Comparison of ENCODE assay signal across 28 cellular contexts in the genomic region with DNA sequence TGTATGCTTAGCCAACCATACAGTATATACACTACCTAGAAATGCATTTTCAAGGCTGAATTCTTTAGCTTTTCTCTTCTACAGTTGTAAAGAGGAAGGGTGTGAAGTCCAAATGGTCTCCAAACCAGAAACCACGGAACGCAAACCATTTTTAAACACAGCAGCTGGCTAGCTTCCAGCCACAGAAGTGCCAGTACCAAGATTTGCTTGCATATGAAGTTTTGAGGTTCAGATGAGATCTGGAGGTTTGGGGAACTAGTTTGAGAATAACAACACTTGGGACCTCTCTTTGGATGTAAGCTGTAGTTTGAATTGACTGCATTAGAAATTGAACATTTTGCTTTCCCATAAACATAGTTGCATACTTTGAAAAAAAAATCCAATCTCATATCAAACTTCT.
"Had no signal": no experiment of that assay in that cellular context is flagged by ENCODE, and none has a peak within 500 bp of the region (broad histone marks: within the 10 kb centered on the region; RNA-seq: fewer than 3 reads in every experiment).

No MANE protein-coding gene starts in this region.

- H3K36me3 ChIP-seq: colonic mucosa, gastrocnemius medialis, pancreas, sigmoid colon, stomach, tibial artery, upper lobe of right lung had no signal

- H3K9me3 ChIP-seq: colonic mucosa, gastrocnemius medialis, pancreas, psoas muscle, sigmoid colon, tibial artery, upper lobe of right lung had no signal

- H3K27ac Mint-ChIP-seq: activated CD4-positive, alpha-beta memory T cell treated with anti-CD3 and anti-CD28 coated beads, Interleukin-2, amount 10 ng/mL, durations not matched to agents 7 days and 5 days; activated CD4-positive, alpha-beta T cell treated with anti-CD3 and anti-CD28 coated beads, Interleukin-2, amount 10 ng/mL, durations not matched to agents 7 days and 5 days; activated naive CD4-positive, alpha-beta T cell treated with anti-CD3 and anti-CD28 coated beads, Interleukin-2, amount 50 U/mL, for 72 hours; naive thymus-derived CD8-positive, alpha-beta T cell; stimulated activated naive B cell treated with anti-CD40 and anti-IgM and Interleukin-4, amounts not matched to agents 10 μg/mL and 1 μg/mL and 100 μg/mL, for 72 hours; T-helper 2 cell treated with Interferon-gamma antibody and Interleukin-4, amounts not matched to agents 5 μg/mL and 100 μg/mL, for 36 hours had no signal

- H3K4me3 Mint-ChIP-seq: activated CD4-positive, alpha-beta memory T cell treated with anti-CD3 and anti-CD28 coated beads, Interleukin-2, amount 10 ng/mL, durations not matched to agents 7 days and 5 days; activated CD4-positive, alpha-beta T cell treated with anti-CD3 and anti-CD28 coated beads, Interleukin-2, amount 10 ng/mL, durations not matched to agents 7 days and 5 days; central memory CD8-positive, alpha-beta T cell; naive thymus-derived CD8-positive, alpha-beta T cell; neural crest cell; stimulated activated naive B cell treated with anti-CD40 and anti-IgM and Interleukin-4, amounts not matched to agents 10 μg/mL and 1 μg/mL and 100 μg/mL, for 72 hours; T-helper 2 cell treated with Interferon-gamma antibody and Interleukin-4, amounts not matched to agents 5 μg/mL and 100 μg/mL, for 36 hours had no signal

- H3K27me3 Mint-ChIP-seq: activated CD4-positive, alpha-beta memory T cell treated with anti-CD3 and anti-CD28 coated beads, Interleukin-2, amount 10 ng/mL, durations not matched to agents 7 days and 5 days; activated CD4-positive, alpha-beta T cell treated with anti-CD3 and anti-CD28 coated beads, Interleukin-2, amount 10 ng/mL, durations not matched to agents 7 days and 5 days; central memory CD8-positive, alpha-beta T cell; naive thymus-derived CD8-positive, alpha-beta T cell; stimulated activated naive B cell treated with anti-CD40 and anti-IgM and Interleukin-4, amounts not matched to agents 10 μg/mL and 1 μg/mL and 100 μg/mL, for 72 hours had no signal

- H3K79me2 ChIP-seq: hepatocyte had no signal

- H3K4me1 ChIP-seq: colonic mucosa, gastrocnemius medialis, pancreas, psoas muscle, sigmoid colon, tibial artery, upper lobe of right lung had no signal

- H3K4me2 ChIP-seq: hepatocyte, smooth muscle cell had no signal

- DNase-seq: activated CD4-positive, alpha-beta memory T cell treated with anti-CD3 and anti-CD28 coated beads, Interleukin-2, amount 10 ng/mL, durations not matched to agents 7 days and 5 days; activated CD4-positive, alpha-beta T cell treated with anti-CD3 and anti-CD28 coated beads, Interleukin-2, amount 10 ng/mL, durations not matched to agents 7 days and 5 days; activated CD4-positive, CD25-positive, alpha-beta regulatory T cell treated with anti-CD3 and anti-CD28 coated beads, Interleukin-2, amount 50 U/mL, for 72 hours; activated naive CD4-positive, alpha-beta T cell; activated T-cell treated with anti-CD3 and anti-CD28 coated beads, Interleukin-2, amount 50 U/mL, for 48 hours; colonic mucosa; effector CD8-positive, alpha-beta T cell; gastrocnemius medialis; islet precursor cell; left cardiac atrium; left ventricle myocardium superior; naive thymus-derived CD8-positive, alpha-beta T cell; nucleus accumbens; pancreas; psoas muscle; sigmoid colon; stimulated activated CD4-positive, alpha-beta T cell treated with anti-CD3 and anti-CD28 coated beads, Interleukin-1b, Interleukin-23, amount 100 ng/mL, for 48 hours; stimulated activated naive B cell treated with anti-CD40 and anti-IgM and Interleukin-4, amounts not matched to agents 10 μg/mL and 1 μg/mL and 100 μg/mL, for 72 hours; stomach; T-helper 1 cell; tibial artery; upper lobe of right lung had no signal

- H3K9me3 Mint-ChIP-seq: activated CD4-positive, alpha-beta memory T cell treated with anti-CD3 and anti-CD28 coated beads, Interleukin-2, amount 10 ng/mL, durations not matched to agents 7 days and 5 days; activated CD4-positive, alpha-beta T cell treated with anti-CD3 and anti-CD28 coated beads, Interleukin-2, amount 10 ng/mL, durations not matched to agents 7 days and 5 days; T-helper 2 cell treated with Interferon-gamma antibody and Interleukin-4, amounts not matched to agents 5 μg/mL and 100 μg/mL, for 36 hours had no signal

- H3K27ac ChIP-seq: colonic mucosa, gastrocnemius medialis, hepatocyte, pancreas, psoas muscle, sigmoid colon, stomach, tibial artery, upper lobe of right lung had no signal

- ATAC-seq: activated naive CD4-positive, alpha-beta T cell treated with anti-CD3 and anti-CD28 coated beads, Interleukin-2, amount 50 U/mL, for 72 hours; gastrocnemius medialis; left cardiac atrium; left ventricle myocardium superior; naive thymus-derived CD8-positive, alpha-beta T cell; pancreas; psoas muscle; stimulated activated naive B cell treated with anti-CD40 and anti-IgM and Interleukin-4, amounts not matched to agents 10 μg/mL and 1 μg/mL and 100 μg/mL, for 72 hours; upper lobe of right lung had no signal

- H3K36me3 Mint-ChIP-seq: activated naive CD4-positive, alpha-beta T cell treated with anti-CD3 and anti-CD28 coated beads, Interleukin-2, amount 50 U/mL, for 72 hours; naive thymus-derived CD8-positive, alpha-beta T cell; stimulated activated naive B cell treated with anti-CD40 and anti-IgM and Interleukin-4, amounts not matched to agents 10 μg/mL and 1 μg/mL and 100 μg/mL, for 72 hours had no signal

- H3K4me3 ChIP-seq: colonic mucosa, gastrocnemius medialis, hepatocyte, pancreas, psoas muscle, sigmoid colon, smooth muscle cell, stomach, tibial artery, upper lobe of right lung had no signal

- H2AFZ ChIP-seq: hepatocyte had no signal

- H3K4me1 Mint-ChIP-seq: activated CD4-positive, alpha-beta memory T cell treated with anti-CD3 and anti-CD28 coated beads, Interleukin-2, amount 10 ng/mL, durations not matched to agents 7 days and 5 days; activated CD4-positive, alpha-beta T cell treated with anti-CD3 and anti-CD28 coated beads, Interleukin-2, amount 10 ng/mL, durations not matched to agents 7 days and 5 days; central memory CD8-positive, alpha-beta T cell; naive thymus-derived CD8-positive, alpha-beta T cell; neural crest cell; stimulated activated naive B cell treated with anti-CD40 and anti-IgM and Interleukin-4, amounts not matched to agents 10 μg/mL and 1 μg/mL and 100 μg/mL, for 72 hours had no signal

- H3K27me3 ChIP-seq: colonic mucosa, gastrocnemius medialis, hepatocyte, pancreas, sigmoid colon, stomach, tibial artery, upper lobe of right lung had no signal
